ENCODE assay signal across 8 cellular contexts in genomic region chr1:105793541-105794146, GRCh38.
DNase-seq lines count a peak whose midpoint lies in the region; ATAC-seq and TF ChIP-seq lines count a peak whose summit lies in the region.

No MANE protein-coding gene starts in this region.

- peak; percentile 82 for TF ChIP-seq CTCF in LNCaP clone FGC (IDR thresholded peaks at IDR 0.05; ENCODE audit: control insufficient read depth, extremely low read depth, insufficient read depth)
- TF ChIP-seq CTCF in prostate gland (IDR thresholded peaks at IDR 0.05) = peak; percentile 19 to 57 (median 50)

- H3K36me3 ChIP-seq in prostate gland = no peaks in the 10 kb centered on the region

- peak; percentile 28 for DNase-seq in DMS153 (lab: John Stamatoyannopoulos, UW)
- DNase-seq in LNCaP clone FGC (ENCODE audit: low read depth) = peak; percentile 50
- peak; percentile 72 for DNase-seq in RKO (ENCODE audit: low spot score)
- peak; percentile 29 for DNase-seq in fibroblast of peridontal ligament (ENCODE audit: extremely low read depth)
- no peak for DNase-seq in prostate gland (ENCODE audit: low spot score)
- no peak for DNase-seq in CD1c-positive myeloid dendritic cell (ENCODE audit: extremely low spot score)

- no peak overlapping the region for H3K27ac ChIP-seq in prostate gland

- WGBS in prostate gland = 96% methylated on average over 1 of the region's 1 CpG

- ATAC-seq in GM19395 (IDR thresholded peaks at IDR 0.05; ENCODE audit: unreplicated experiment) (peak; percentile 77), GM18870 (IDR thresholded peaks at IDR 0.05; ENCODE audit: unreplicated experiment) (no peak)

- no peaks in the 10 kb centered on the region for H3K9me3 ChIP-seq in prostate gland

- no peak for TF ChIP-seq POLR2A in prostate gland (IDR thresholded peaks at IDR 0.05)

- intact Hi-C loops in prostate gland (cut with DNase I) = loop anchor here (2.0 kb wide), 1 partner anchor 1015 kb away; no protein-coding TSS in a partner anchor

- H3K4me3 ChIP-seq in LNCaP clone FGC (ENCODE audit: low read depth, low read length) = no peak overlapping the region
- H3K4me3 ChIP-seq in prostate gland = no peak overlapping the region

- no peaks in the 10 kb centered on the region for H3K4me1 ChIP-seq in prostate gland (replicated peaks)

- H3K27me3 ChIP-seq in prostate gland (replicated peaks; ENCODE audit: insufficient read depth) = no peaks in the 10 kb centered on the region

Comparison
In these comparisons a context has a peak if more than half of its experiments do, and no peak if none do; other contexts are left out.
1. DNase-seq: peak in DMS153 (single experiment), LNCaP clone FGC (single experiment), RKO (single experiment) and fibroblast of peridontal ligament (single experiment); none in prostate gland (single experiment) and CD1c-positive myeloid dendritic cell (single experiment).